8 cellular contexts compared by ENCODE assay signal in the genomic region with DNA sequence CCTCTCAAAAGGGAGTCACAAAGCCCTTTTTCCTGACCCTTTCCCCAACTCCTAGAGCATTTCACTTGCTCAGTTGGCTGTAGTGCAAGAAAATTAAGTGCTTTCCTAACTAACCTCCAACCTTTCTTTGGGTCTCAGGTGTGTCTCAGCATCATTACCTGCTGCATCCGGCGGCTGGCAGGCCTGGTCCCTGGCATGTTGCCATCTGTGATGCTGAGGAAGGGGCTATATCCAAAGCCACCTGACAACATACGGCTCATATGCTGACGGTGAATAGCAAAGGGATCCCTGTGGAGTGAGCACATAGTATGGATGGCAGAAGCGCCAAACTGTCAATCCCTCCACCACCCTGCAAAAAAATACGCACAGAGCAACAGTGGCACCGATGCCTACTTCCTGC. TPM values are rescaled to one million over a fixed set of nuclear protein-coding genes. Genes with fewer than 3 reads are reported as not detected.
A peak's percentile ranks its signal among the peaks of the same experiment; 100 is the strongest.
DNase-seq lines count a peak whose midpoint lies in the region; ATAC-seq lines count a peak whose summit lies in the region.

No MANE protein-coding gene starts in this region.

- H3K4me1 Mint-ChIP-seq in T-helper 2 cell treated with Interferon-gamma antibody and Interleukin-4, amounts not matched to agents 5 μg/mL and 100 μg/mL, for 36 hours (ENCODE audit: low read depth) = peaks cover 24% of the 10 kb centered on the region
- peaks cover 26% of the 10 kb centered on the region for H3K4me1 Mint-ChIP-seq in activated T-helper 2 cell treated with anti-CD3 and anti-CD28 coated beads, Interferon-gamma antibody, Interleukin-2, Interleukin-4, amounts not matched to agents 10 μg/mL and 5 μg/mL and 100 μg/mL, durations not matched to agents 14 hours and 24 hours and 36 hours (ENCODE audit: low read depth)

- H3K27me3 ChIP-seq in subcutaneous abdominal adipose tissue (ENCODE audit: control insufficient read depth in 5 of 5, insufficient read depth in 4 of 5, low read length in 5 of 5) = no peaks in the 10 kb centered on the region

- H3K9ac ChIP-seq in subcutaneous abdominal adipose tissue (ENCODE audit: low read length in 5 of 5) = peak overlapping the region; percentile 81 to 98 (median 96)

- H3K9me3 Mint-ChIP-seq in T-helper 2 cell treated with Interferon-gamma antibody and Interleukin-4, amounts not matched to agents 5 μg/mL and 100 μg/mL, for 36 hours = no peaks in the 10 kb centered on the region
- H3K9me3 Mint-ChIP-seq in activated T-helper 2 cell treated with anti-CD3 and anti-CD28 coated beads, Interferon-gamma antibody, Interleukin-2, Interleukin-4, amounts not matched to agents 10 μg/mL and 5 μg/mL and 100 μg/mL, durations not matched to agents 14 hours and 24 hours and 36 hours = no peaks in the 10 kb centered on the region

- H3K4me3 Mint-ChIP-seq in T-helper 2 cell treated with Interferon-gamma antibody and Interleukin-4, amounts not matched to agents 5 μg/mL and 100 μg/mL, for 36 hours = peak overlapping the region; percentile 94
- peak overlapping the region; percentile 94 for H3K4me3 Mint-ChIP-seq in activated T-helper 2 cell treated with anti-CD3 and anti-CD28 coated beads, Interferon-gamma antibody, Interleukin-2, Interleukin-4, amounts not matched to agents 10 μg/mL and 5 μg/mL and 100 μg/mL, durations not matched to agents 14 hours and 24 hours and 36 hours (ENCODE audit: low read depth)

- H3K4me3 ChIP-seq in iPS-18c (ENCODE audit: insufficient read depth, low read depth, low read length) (peak overlapping the region; percentile 96), subcutaneous abdominal adipose tissue (ENCODE audit: low read depth in 1 of 5, low read length in 5 of 5) (peak overlapping the region; percentile 82 to 90 (median 88))

- no peak for DNase-seq in T-helper 2 cell treated with Interferon-gamma antibody and Interleukin-4, amounts not matched to agents 5 μg/mL and 100 μg/mL, for 36 hours (ENCODE audit: low spot score)
- DNase-seq in T-helper 2 cell (no peak), cerebellum (ENCODE audit: low spot score) (no peak), AG08396 (ENCODE audit: low spot score) (no peak)
- DNase-seq in activated T-helper 2 cell treated with anti-CD3 and anti-CD28 coated beads, Interferon-gamma antibody, Interleukin-2, Interleukin-4, amounts not matched to agents 10 μg/mL and 5 μg/mL and 100 μg/mL, durations not matched to agents 14 hours and 24 hours and 36 hours (ENCODE audit: low spot score) = no peak

- peak overlapping the region; percentile 99 for H3K27ac ChIP-seq in subcutaneous abdominal adipose tissue (ENCODE audit: low read depth, low read length)

- H3K9me3 ChIP-seq in iPS-18c (ENCODE audit: control insufficient read depth, insufficient read depth, low read length) = no peaks in the 10 kb centered on the region
- H3K9me3 ChIP-seq in subcutaneous abdominal adipose tissue (ENCODE audit: control insufficient read depth in 5 of 5, low read length in 5 of 5) = no peaks in the 10 kb centered on the region

- no peak for ATAC-seq in HG03520 (IDR thresholded peaks at IDR 0.05; ENCODE audit: unreplicated experiment)

- peaks cover 10 to 31% (median 20%) of the 10 kb centered on the region in 5 donors for H3K4me1 ChIP-seq in subcutaneous abdominal adipose tissue (ENCODE audit: control insufficient read depth in 5 of 5, insufficient read depth in 5 of 5, low read length in 5 of 5)

- intact Hi-C loops in activated T-helper 2 cell treated with anti-CD3 and anti-CD28 coated beads, Interferon-gamma antibody, Interleukin-2, Interleukin-4, amounts not matched to agents 10 μg/mL and 5 μg/mL and 100 μg/mL, durations not matched to agents 14 hours and 24 hours and 36 hours (cut with micrococcal nuclease) = loop anchor here (2.0 kb wide), 1 partner anchor 63 kb away; a partner anchor contains a TSS

- peak overlapping the region; percentile 98 for H3K27ac Mint-ChIP-seq in T-helper 2 cell treated with Interferon-gamma antibody and Interleukin-4, amounts not matched to agents 5 μg/mL and 100 μg/mL, for 36 hours
- peak overlapping the region; percentile 87 for H3K27ac Mint-ChIP-seq in activated T-helper 2 cell treated with anti-CD3 and anti-CD28 coated beads, Interferon-gamma antibody, Interleukin-2, Interleukin-4, amounts not matched to agents 10 μg/mL and 5 μg/mL and 100 μg/mL, durations not matched to agents 14 hours and 24 hours and 36 hours

- peaks cover 40% of the 10 kb centered on the region for H3K36me3 Mint-ChIP-seq in T-helper 2 cell treated with Interferon-gamma antibody and Interleukin-4, amounts not matched to agents 5 μg/mL and 100 μg/mL, for 36 hours (ENCODE audit: low read depth)
- peaks cover 49% of the 10 kb centered on the region for H3K36me3 Mint-ChIP-seq in activated T-helper 2 cell treated with anti-CD3 and anti-CD28 coated beads, Interferon-gamma antibody, Interleukin-2, Interleukin-4, amounts not matched to agents 10 μg/mL and 5 μg/mL and 100 μg/mL, durations not matched to agents 14 hours and 24 hours and 36 hours (ENCODE audit: low read depth)

- no peaks in the 10 kb centered on the region for H3K27me3 Mint-ChIP-seq in T-helper 2 cell treated with Interferon-gamma antibody and Interleukin-4, amounts not matched to agents 5 μg/mL and 100 μg/mL, for 36 hours (ENCODE audit: low read depth)
- H3K27me3 Mint-ChIP-seq in activated T-helper 2 cell treated with anti-CD3 and anti-CD28 coated beads, Interferon-gamma antibody, Interleukin-2, Interleukin-4, amounts not matched to agents 10 μg/mL and 5 μg/mL and 100 μg/mL, durations not matched to agents 14 hours and 24 hours and 36 hours (ENCODE audit: low read depth) = no peaks in the 10 kb centered on the region

- peaks cover 5 to 51% (median 47%) of the 10 kb centered on the region in 5 donors for H3K36me3 ChIP-seq in subcutaneous abdominal adipose tissue (ENCODE audit: control insufficient read depth in 5 of 5, insufficient read depth in 5 of 5, low read length in 5 of 5)

RNA-seq across cellular contexts. Expression of a gene that starts 1.2 kb away (rescaled TPM):
- total RNA-seq in activated T-helper 2 cell treated with anti-CD3 and anti-CD28 coated beads, Interferon-gamma antibody, Interleukin-2, Interleukin-4, amounts not matched to agents 10 μg/mL and 5 μg/mL and 100 μg/mL, durations not matched to agents 14 hours and 24 hours and 36 hours = 162 and 172 TPM in 2 replicates
- 60.3 TPM for total RNA-seq in cerebellum

RNA-seq across cellular contexts. Expression of a gene that starts 14.4 kb away (rescaled TPM):
- 235 and 262 TPM in 2 replicates for total RNA-seq in activated T-helper 2 cell treated with anti-CD3 and anti-CD28 coated beads, Interferon-gamma antibody, Interleukin-2, Interleukin-4, amounts not matched to agents 10 μg/mL and 5 μg/mL and 100 μg/mL, durations not matched to agents 14 hours and 24 hours and 36 hours
- total RNA-seq in cerebellum = 59.2 TPM

RNA-seq across cellular contexts. Expression of a gene that starts 20.6 kb away (rescaled TPM):
- 215 and 223 TPM in 2 replicates for total RNA-seq in activated T-helper 2 cell treated with anti-CD3 and anti-CD28 coated beads, Interferon-gamma antibody, Interleukin-2, Interleukin-4, amounts not matched to agents 10 μg/mL and 5 μg/mL and 100 μg/mL, durations not matched to agents 14 hours and 24 hours and 36 hours
- 0.36 TPM for total RNA-seq in cerebellum

RNA-seq across cellular contexts. Expression of a gene that starts 27.9 kb away (rescaled TPM):
- total RNA-seq in activated T-helper 2 cell treated with anti-CD3 and anti-CD28 coated beads, Interferon-gamma antibody, Interleukin-2, Interleukin-4, amounts not matched to agents 10 μg/mL and 5 μg/mL and 100 μg/mL, durations not matched to agents 14 hours and 24 hours and 36 hours = 33.0 and 35.6 TPM in 2 replicates
- 22.6 TPM for total RNA-seq in cerebellum

RNA-seq across cellular contexts. Expression of a gene that starts 37.6 kb away (rescaled TPM):
- 354 and 368 TPM in 2 replicates for total RNA-seq in activated T-helper 2 cell treated with anti-CD3 and anti-CD28 coated beads, Interferon-gamma antibody, Interleukin-2, Interleukin-4, amounts not matched to agents 10 μg/mL and 5 μg/mL and 100 μg/mL, durations not matched to agents 14 hours and 24 hours and 36 hours
- 3.3 TPM for total RNA-seq in cerebellum

Comparison
In these comparisons a context has a peak if more than half of its experiments do, and no peak if none do; other contexts are left out.
1. RNA of a gene that starts 20.6 kb away (total RNA-seq): 215 to 223 TPM in activated T-helper 2 cell treated with anti-CD3 and anti-CD28 coated beads, Interferon-gamma antibody, Interleukin-2, Interleukin-4, amounts not matched to agents 10 μg/mL and 5 μg/mL and 100 μg/mL, durations not matched to agents 14 hours and 24 hours and 36 hours; 0.36 TPM in cerebellum (single experiment); every median in the first group is over 100 times any median in the second.